In genomic region chr6:79420054-79420453, GRCh38 we compare ENCODE assay signal across 18 cellular contexts.
A peak's percentile ranks its signal among the peaks of the same experiment; 100 is the strongest.
DNase-seq lines count a peak whose midpoint lies in the region; ATAC-seq, FAIRE-seq and TF ChIP-seq lines count a peak whose summit lies in the region.
"Had no signal": no experiment of that assay in that cellular context is flagged by ENCODE, and none has a peak within 500 bp of the region (broad histone marks: within the 10 kb centered on the region; RNA-seq: fewer than 3 reads in every experiment).

No MANE protein-coding gene starts in this region.

- no peak for ATAC-seq in GM23338

- no peaks in the 10 kb centered on the region for H3K9me3 ChIP-seq in kidney (ENCODE audit: control insufficient read depth in 1 of 2, low read length in 2 of 2)
- H3K9me3 ChIP-seq in CD4-positive, alpha-beta memory T cell (ENCODE audit: control insufficient read depth in 1 of 2, low read length in 2 of 2): no peaks in the 10 kb centered on the region
- H3K9me3 ChIP-seq: ascending aorta, pancreas had no signal

- H3K36me3 Mint-ChIP-seq in GM23338 (ENCODE audit: low read depth): no peaks in the 10 kb centered on the region
- no peaks in the 10 kb centered on the region for H3K36me3 Mint-ChIP-seq in CD4-positive, alpha-beta memory T cell

- H3K9ac ChIP-seq in kidney (ENCODE audit: low read length in 2 of 2): no peak overlapping the region

- H3F3A ChIP-seq in GM23338 (replicated peaks; ENCODE audit: low read depth): no peaks in the 10 kb centered on the region

- H3K36me3 ChIP-seq in GM23338 (ENCODE audit: insufficient read depth): no peaks in the 10 kb centered on the region
- H3K36me3 ChIP-seq in kidney (ENCODE audit: control insufficient read depth in 1 of 2, insufficient read depth in 2 of 2, low read length in 2 of 2): no peaks in the 10 kb centered on the region
- no peaks in the 10 kb centered on the region for H3K36me3 ChIP-seq in CD4-positive, alpha-beta memory T cell (ENCODE audit: insufficient read depth, low read length)
- H3K36me3 ChIP-seq: ascending aorta, pancreas had no signal

- intact Hi-C loops in kidney (cut with DNase I): no loop called here
- intact Hi-C loops in CD4-positive, alpha-beta memory T cell (cut with micrococcal nuclease): no loop called here

- no peaks in the 10 kb centered on the region for H4K20me1 ChIP-seq in GM23338 (replicated peaks; ENCODE audit: insufficient read depth)

- H3K4me2 ChIP-seq in GM23338: no peak overlapping the region

- no peak overlapping the region for H3K4me3 Mint-ChIP-seq in GM23338
- H3K4me3 Mint-ChIP-seq in CD4-positive, alpha-beta memory T cell: no peak overlapping the region
- H3K4me3 Mint-ChIP-seq: activated B cell treated with CpG ODN at 0.5 μM for 24 hours; activated T-cell treated with anti-CD3 and anti-CD28 coated beads, Interleukin-2, amount 50 U/mL, for 24 hours; stimulated activated naive CD8-positive, alpha-beta T cell treated with anti-CD3 and anti-CD28 coated beads, Interleukin-15, Interleukin-2, amounts not matched to agents 100 ng/mL and 50 ng/mL, for 24 hours had no signal

- H3K4me1 ChIP-seq in GM23338 (ENCODE audit: insufficient read depth) (0 out of 2 replicates have a peak, but pooled peaks cover 5% of the 10 kb centered on the region), kidney (ENCODE audit: control insufficient read depth in 1 of 2, insufficient read depth in 1 of 2, low read depth in 1 of 2, low read length in 2 of 2) (no peaks in the 10 kb centered on the region)
- H3K4me1 ChIP-seq in CD4-positive, alpha-beta memory T cell (ENCODE audit: insufficient read depth, low read length): no peaks in the 10 kb centered on the region
- H3K4me1 ChIP-seq: ascending aorta had no signal

- no peak for FAIRE-seq in kidney (lab: Jason Lieb, UNC)
- FAIRE-seq: pancreas had no signal

- H3K4me1 Mint-ChIP-seq in GM23338: no peaks in the 10 kb centered on the region; the same call in 1 of the 3 replicates
- no peaks in the 10 kb centered on the region for H3K4me1 Mint-ChIP-seq in CD4-positive, alpha-beta memory T cell
- H3K4me1 Mint-ChIP-seq: activated B cell treated with CpG ODN at 0.5 μM for 24 hours had no signal

- POLR2A ChIA-PET in CD4-positive, alpha-beta memory T cell (lab: Charles Lee; ENCODE audit: partially characterized antibody): no interaction called here

- H3K27me3 ChIP-seq in GM23338 (ENCODE audit: insufficient read depth): no peaks in the 10 kb centered on the region
- H3K27me3 ChIP-seq in CD4-positive, alpha-beta memory T cell (ENCODE audit: insufficient read depth, low read length): no peaks in the 10 kb centered on the region
- H3K27me3 ChIP-seq: ascending aorta, pancreas had no signal

- DNase-seq in COLO829 (ENCODE audit: low spot score) (peak; percentile 8), GM23338 (ENCODE audit: low spot score) (no peak), NCI-H748 treated with DMSO at 0.1 percent for 48 hours (lab: John Stamatoyannopoulos, UW) (peak; percentile 12), kidney (no peak), DMS114 treated with DMSO at 0.1 percent for 48 hours (lab: John Stamatoyannopoulos, UW; ENCODE audit: unreplicated experiment) (no peak)
- no peak for DNase-seq in activated naive CD4-positive, alpha-beta T cell treated with anti-CD3 and anti-CD28 coated beads, Interleukin-2, amount 50 U/mL, for 16 hours
- DNase-seq in CD4-positive, alpha-beta memory T cell: no peak
- DNase-seq in activated CD4-positive, alpha-beta T cell treated with anti-CD3 and anti-CD28 coated beads for 48 hours: no peak
- DNase-seq: activated B cell treated with CpG ODN at 0.5 μM for 24 hours; activated T-cell treated with anti-CD3 and anti-CD28 coated beads, Interleukin-2, amount 50 U/mL, for 24 hours; mammary epithelial cell; NCI-H526 treated with DMSO at 0.1 percent for 48 hours; pancreas; stimulated activated CD4-positive, alpha-beta T cell treated with anti-CD3 and anti-CD28 coated beads, Interleukin-2, amount 100 ng/mL, for 48 hours had no signal

- H3K27me3 Mint-ChIP-seq in GM23338 (ENCODE audit: insufficient read depth, low read depth, poor library complexity): no peaks in the 10 kb centered on the region
- peaks cover 0 to 2% of the 10 kb centered on the region in 2 donors for H3K27me3 Mint-ChIP-seq in CD4-positive, alpha-beta memory T cell

- no peaks in the 10 kb centered on the region for H3K79me2 ChIP-seq in GM23338 (replicated peaks; ENCODE audit: insufficient read depth)

- no peak for TF ChIP-seq CTCF in GM23338 (conservative IDR thresholded peaks at IDR 0.05; ENCODE audit: low read depth in 2 of 2)
- no peak for TF ChIP-seq CTCF in kidney (IDR thresholded peaks at IDR 0.05; ENCODE audit: borderline replicate concordance, extremely low read depth, insufficient read depth)

- H3K9me3 Mint-ChIP-seq in GM23338: no peaks in the 10 kb centered on the region
- no peaks in the 10 kb centered on the region for H3K9me3 Mint-ChIP-seq in CD4-positive, alpha-beta memory T cell
- H3K9me3 Mint-ChIP-seq: activated B cell treated with CpG ODN at 0.5 μM for 24 hours; activated T-cell treated with anti-CD3 and anti-CD28 coated beads, Interleukin-2, amount 50 U/mL, for 24 hours; stimulated activated naive CD8-positive, alpha-beta T cell treated with anti-CD3 and anti-CD28 coated beads, Interleukin-15, Interleukin-2, amounts not matched to agents 100 ng/mL and 50 ng/mL, for 24 hours had no signal

- H3K4me3 ChIP-seq in GM23338 (no peak overlapping the region), kidney (ENCODE audit: low read length in 2 of 2) (peak overlapping the region; percentile 1 to 31)
- no peak overlapping the region for H3K4me3 ChIP-seq in CD4-positive, alpha-beta memory T cell (ENCODE audit: low read length in 2 of 2)
- H3K4me3 ChIP-seq: ascending aorta, pancreas, SK-N-MC had no signal

- CTCF ChIA-PET in CD4-positive, alpha-beta memory T cell (lab: Charles Lee; ENCODE audit: partially characterized antibody): no interaction called here

- H3K27ac Mint-ChIP-seq in GM23338: no peak overlapping the region
- no peak overlapping the region for H3K27ac Mint-ChIP-seq in CD4-positive, alpha-beta memory T cell
- H3K27ac Mint-ChIP-seq: activated B cell treated with CpG ODN at 0.5 μM for 24 hours; activated T-cell treated with anti-CD3 and anti-CD28 coated beads, Interleukin-2, amount 50 U/mL, for 24 hours; stimulated activated naive CD8-positive, alpha-beta T cell treated with anti-CD3 and anti-CD28 coated beads, Interleukin-15, Interleukin-2, amounts not matched to agents 100 ng/mL and 50 ng/mL, for 24 hours had no signal

- H3K27ac ChIP-seq in GM23338 (ENCODE audit: low read depth) (no peak overlapping the region), kidney (ENCODE audit: low read depth in 2 of 2, low read length in 2 of 2) (no peak overlapping the region)
- H3K27ac ChIP-seq in CD4-positive, alpha-beta memory T cell (ENCODE audit: low read depth, low read length): no peak overlapping the region
- H3K27ac ChIP-seq: ascending aorta, C4-2B, pancreas, SK-N-MC had no signal

- H2AFZ ChIP-seq in GM23338: peak overlapping the region; percentile 67

- H3K9me2 ChIP-seq in GM23338 (ENCODE audit: insufficient read depth): no peaks in the 10 kb centered on the region; the same call in 1 of the 2 replicates

TF ChIP-seq in GM23338, 12 proteins besides CTCF, POLR2A, EP300 and RAD21 (continues in another document):
- TF ChIP-seq ETS1 (IDR thresholded peaks at IDR 0.05) (no peak), CREB1 (CRISPR knock-in tag; IDR thresholded peaks at IDR 0.05; ENCODE audit: low read depth) (no peak), EZH2 (IDR thresholded peaks at IDR 0.05; ENCODE audit: low read depth, unreplicated experiment) (no peak), ZNF114 (CRISPR knock-in tag; IDR thresholded peaks at IDR 0.05) (no peak), JUNB (IDR thresholded peaks at IDR 0.05; ENCODE audit: unreplicated experiment) (no peak), EZH2phosphoT487 (IDR thresholded peaks at IDR 0.05; ENCODE audit: unreplicated experiment) (no peak)

Comparison
In these comparisons a context has a peak if more than half of its experiments do, and no peak if none do; other contexts are left out.
1. DNase-seq: peak in COLO829 (single experiment) and NCI-H748 treated with DMSO at 0.1 percent for 48 hours (single experiment); none in GM23338 (single experiment), kidney (single experiment), activated naive CD4-positive, alpha-beta T cell treated with anti-CD3 and anti-CD28 coated beads, Interleukin-2, amount 50 U/mL, for 16 hours (single experiment), DMS114 treated with DMSO at 0.1 percent for 48 hours (single experiment), CD4-positive, alpha-beta memory T cell (0 of 5) and activated CD4-positive, alpha-beta T cell treated with anti-CD3 and anti-CD28 coated beads for 48 hours (single experiment).
2. H3K4me3 ChIP-seq: peak in kidney (2 of 2); none in GM23338 (single experiment) and CD4-positive, alpha-beta memory T cell (0 of 2).